17 cellular contexts compared by ENCODE assay signal in the genomic region with DNA sequence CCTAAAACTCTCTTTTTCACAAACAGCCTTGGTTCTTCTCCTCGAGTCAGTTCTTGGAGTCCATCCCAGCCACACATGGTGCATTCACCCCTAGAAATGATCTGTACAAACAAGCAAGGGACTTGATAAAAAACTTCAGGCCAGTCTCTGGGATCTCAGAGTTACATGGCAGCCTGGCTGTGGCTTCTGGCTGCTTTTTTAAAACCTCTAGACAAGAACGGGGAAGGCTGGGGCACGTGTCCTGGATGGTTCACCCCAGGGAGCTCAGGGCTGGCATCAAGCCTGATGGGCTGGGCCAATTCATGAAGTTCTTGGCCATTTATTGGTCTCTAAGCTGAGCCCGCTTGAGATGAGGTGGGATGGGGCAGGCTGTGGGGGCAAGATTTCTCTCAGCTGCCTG. TPM values are rescaled to one million over a fixed set of nuclear protein-coding genes. Genes with fewer than 3 reads are reported as not detected.
DNase-seq lines count a peak whose midpoint lies in the region; FAIRE-seq and TF ChIP-seq lines count a peak whose summit lies in the region.
"Had no signal": no experiment of that assay in that cellular context is flagged by ENCODE, and none has a peak within 500 bp of the region (broad histone marks: within the 10 kb centered on the region; RNA-seq: fewer than 3 reads in every experiment).

No MANE protein-coding gene starts in this region.

- no peak for TF ChIP-seq POLR2A in breast epithelium (IDR thresholded peaks at IDR 0.05)
- TF ChIP-seq POLR2A in tibial nerve (IDR thresholded peaks at IDR 0.05), result no peak

- peak; percentile 23 for DNase-seq in mammary epithelial cell
- DNase-seq in breast epithelium (ENCODE audit: low spot score in 2 of 2), result no peak
- DNase-seq in cerebellum (ENCODE audit: low spot score), result peak; percentile 45
- peak; percentile 81 for DNase-seq in kidney
- DNase-seq in tibial nerve (ENCODE audit: low spot score in 2 of 2), result peak; percentile 26 to 29
- DNase-seq in MM.1S, result no peak
- no peak for DNase-seq in LoVo (ENCODE audit: low spot score)
- DNase-seq in NAMALWA (ENCODE audit: low spot score), result no peak
- DNase-seq: activated naive CD4-positive, alpha-beta T cell treated with anti-CD3 and anti-CD28 coated beads, Interleukin-2, amount 50 U/mL, for 16 hours; Caco-2; natural killer cell; NCI-H1417; NCI-H774 had no signal

- H3K79me2 ChIP-seq in mammary epithelial cell (ENCODE audit: insufficient read depth, low read length), result no peaks in the 10 kb centered on the region
- H3K79me2 ChIP-seq in MM.1S (ENCODE audit: low read length), result no peaks in the 10 kb centered on the region

- H3K9me2 ChIP-seq in MM.1S (replicated peaks; ENCODE audit: insufficient read depth, low read length), result no peaks in the 10 kb centered on the region

- WGBS in mammary epithelial cell (ENCODE audit: low coverage, missing lambda C conversion rate), result 17% methylated on average over 3 of the region's 4 CpGs
- WGBS in tibial nerve, 2 donors, result 23 to 30% methylated on average over 4 of the region's 4 CpGs

- no peak overlapping the region for H3K27ac ChIP-seq in mammary epithelial cell (ENCODE audit: insufficient read depth, low read depth, low read length)
- H3K27ac ChIP-seq in breast epithelium, result peak overlapping the region in 1 of 2 donors; percentile 7
- H3K27ac ChIP-seq in kidney (ENCODE audit: low read depth in 2 of 2, low read length in 2 of 2), result peak overlapping the region in 1 of 2 donors; percentile 49
- H3K27ac ChIP-seq in tibial nerve, result no peak overlapping the region
- no peak overlapping the region for H3K27ac ChIP-seq in MM.1S (ENCODE audit: low read length)
- H3K27ac ChIP-seq: 22Rv1, esophagus muscularis mucosa, SJCRH30, thoracic aorta had no signal

- BruUV-seq in mammary epithelial cell (replicated peaks; lab: Mats Ljungman, UMichigan), result no TSS peak

- H3K4me1 ChIP-seq in mammary epithelial cell (ENCODE audit: insufficient read depth, low read length) (peaks cover 28% of the 10 kb centered on the region), breast epithelium (no peaks in the 10 kb centered on the region), kidney (ENCODE audit: control insufficient read depth in 1 of 2, insufficient read depth in 1 of 2, low read depth in 1 of 2, low read length in 2 of 2) (peaks cover 9% of the 10 kb centered on the region in 2 donors), tibial nerve (peaks cover 0 to 5% (median 0%) of the 10 kb centered on the region in 4 donors), MM.1S (ENCODE audit: low read length) (no peaks in the 10 kb centered on the region)

- no peak for TF ChIP-seq CTCF in mammary epithelial cell (conservative IDR thresholded peaks at IDR 0.05 in 1 of 2, IDR thresholded peaks at IDR 0.05 in 1 of 2; ENCODE audit: extremely low read depth in 1 of 2, insufficient read depth in 1 of 2, low read depth in 1 of 2, low read length in 2 of 2)
- TF ChIP-seq CTCF in breast epithelium (IDR thresholded peaks at IDR 0.05), result no peak
- no peak for TF ChIP-seq CTCF in kidney (IDR thresholded peaks at IDR 0.05; ENCODE audit: borderline replicate concordance, extremely low read depth, insufficient read depth)
- no peak for TF ChIP-seq CTCF in tibial nerve (IDR thresholded peaks at IDR 0.05)
- no peak for TF ChIP-seq CTCF in MM.1S (IDR thresholded peaks at IDR 0.05; ENCODE audit: low read length)

- H3K27me3 ChIP-seq in mammary epithelial cell (ENCODE audit: insufficient read depth, low read length) (no peaks in the 10 kb centered on the region), breast epithelium (no peaks in the 10 kb centered on the region), tibial nerve (no peaks in the 10 kb centered on the region), MM.1S (replicated peaks; ENCODE audit: insufficient read depth, low read length) (no peaks in the 10 kb centered on the region)
- H3K27me3 ChIP-seq: esophagus muscularis mucosa, SJCRH30 had no signal

- FAIRE-seq in kidney (lab: Jason Lieb, UNC), result no peak

- H4K20me1 ChIP-seq in mammary epithelial cell (ENCODE audit: insufficient read depth, low read length) (no peaks in the 10 kb centered on the region), MM.1S (ENCODE audit: insufficient read depth, low read length) (no peaks in the 10 kb centered on the region)

- TF ChIP-seq EP300 in tibial nerve (IDR thresholded peaks at IDR 0.05), result no peak

- H3K9me3 ChIP-seq in mammary epithelial cell (replicated peaks; ENCODE audit: insufficient read depth, low read length), result no peaks in the 10 kb centered on the region
- no peaks in the 10 kb centered on the region for H3K9me3 ChIP-seq in breast epithelium
- H3K9me3 ChIP-seq in kidney (ENCODE audit: control insufficient read depth in 1 of 2, low read length in 2 of 2), result no peaks in the 10 kb centered on the region
- no peaks in the 10 kb centered on the region for H3K9me3 ChIP-seq in tibial nerve
- H3K9me3 ChIP-seq in MM.1S (replicated peaks; ENCODE audit: insufficient read depth, low read length), result no peaks in the 10 kb centered on the region
- H3K9me3 ChIP-seq: Caco-2, esophagus muscularis mucosa, SJCRH30, thoracic aorta had no signal

- in situ Hi-C loops in mammary epithelial cell (cut with MboI; ENCODE audit: low sequenced_read_pairs in 2 of 2), result no loop called here

- H3K9ac ChIP-seq in mammary epithelial cell (ENCODE audit: insufficient read depth, low read length) (no peak overlapping the region), kidney (ENCODE audit: low read length in 2 of 2) (no peak overlapping the region), MM.1S (ENCODE audit: low read length) (no peak overlapping the region)

- H3K4me2 ChIP-seq in mammary epithelial cell (ENCODE audit: insufficient read depth, low read depth, low read length) (peak overlapping the region; percentile 31), MM.1S (ENCODE audit: low read depth, low read length) (no peak overlapping the region)

- intact Hi-C loops in mammary epithelial cell (cut with micrococcal nuclease) (no loop called here), breast epithelium (cut with DNase I; ENCODE audit: low total_unique reads) (no loop called here), kidney (cut with DNase I) (no loop called here)

- H3K36me3 ChIP-seq in mammary epithelial cell (ENCODE audit: insufficient read depth, low read length), result no peaks in the 10 kb centered on the region
- H3K36me3 ChIP-seq in breast epithelium, result no peaks in the 10 kb centered on the region
- H3K36me3 ChIP-seq in kidney (ENCODE audit: control insufficient read depth in 1 of 2, insufficient read depth in 2 of 2, low read length in 2 of 2), result no peaks in the 10 kb centered on the region
- H3K36me3 ChIP-seq in tibial nerve, result no peaks in the 10 kb centered on the region
- H3K36me3 ChIP-seq in MM.1S (replicated peaks; ENCODE audit: insufficient read depth, low read length), result no peaks in the 10 kb centered on the region
- H3K36me3 ChIP-seq: esophagus muscularis mucosa, SJCRH30, thoracic aorta had no signal

- dilution Hi-C loops in mammary epithelial cell (cut with HindIII; ENCODE audit: low sequenced_read_pairs), result no loop called here

- H2AFZ ChIP-seq in mammary epithelial cell (ENCODE audit: low read depth, low read length) (peak overlapping the region; percentile 23), MM.1S (ENCODE audit: low read length) (no peak overlapping the region)

- H3F3A ChIP-seq in MM.1S (ENCODE audit: insufficient read depth, low read length), result no peaks in the 10 kb centered on the region

- CTCF ChIA-PET in mammary epithelial cell (lab: Charles Lee; ENCODE audit: low non-redundant PET), result no interaction called here

- no peak overlapping the region for H3K4me3 ChIP-seq in mammary epithelial cell (replicated peaks in 1 of 3; ENCODE audit: insufficient read depth in 1 of 3, low read depth in 2 of 3, low read length in 3 of 3)
- no peak overlapping the region for H3K4me3 ChIP-seq in breast epithelium
- no peak overlapping the region for H3K4me3 ChIP-seq in kidney (ENCODE audit: low read length in 2 of 2)
- H3K4me3 ChIP-seq in tibial nerve, result no peak overlapping the region
- H3K4me3 ChIP-seq in MM.1S (ENCODE audit: low read length), result no peak overlapping the region
- H3K4me3 ChIP-seq: esophagus muscularis mucosa, SJCRH30, thoracic aorta had no signal

RNA-seq across cellular contexts. Expression of gene ZFAND3, which starts 10.4 kb away (rescaled TPM):
- 10 to 100 TPM; 34.8 to 79.5 TPM for total RNA-seq in mammary epithelial cell
- polyA plus RNA-seq in mammary epithelial cell, result 9.4 TPM
- polyA minus RNA-seq in mammary epithelial cell, result 36.1 TPM
- total RNA-seq in breast epithelium, result 10 to 100 TPM; 34.1 to 53.0 (median 36.0) TPM
- total RNA-seq in cerebellum, result 31.0 TPM
- 104 TPM for total RNA-seq in kidney
- polyA plus RNA-seq in kidney (ENCODE audit: insufficient read depth, low read depth, low replicate concordance), result 44.6 TPM
- total RNA-seq in tibial nerve, result 10 to 100 TPM; 30.1 to 47.9 (median 39.1) TPM

Comparison
In these comparisons a context has a peak if more than half of its experiments do, and no peak if none do; other contexts are left out.
1. DNase-seq: peak in mammary epithelial cell (single experiment), cerebellum (single experiment), kidney (single experiment) and tibial nerve (2 of 2); none in breast epithelium (0 of 2), MM.1S (single experiment), LoVo (single experiment) and NAMALWA (single experiment).